ENCODE assay signal across 1 cellular context in the genomic region with DNA sequence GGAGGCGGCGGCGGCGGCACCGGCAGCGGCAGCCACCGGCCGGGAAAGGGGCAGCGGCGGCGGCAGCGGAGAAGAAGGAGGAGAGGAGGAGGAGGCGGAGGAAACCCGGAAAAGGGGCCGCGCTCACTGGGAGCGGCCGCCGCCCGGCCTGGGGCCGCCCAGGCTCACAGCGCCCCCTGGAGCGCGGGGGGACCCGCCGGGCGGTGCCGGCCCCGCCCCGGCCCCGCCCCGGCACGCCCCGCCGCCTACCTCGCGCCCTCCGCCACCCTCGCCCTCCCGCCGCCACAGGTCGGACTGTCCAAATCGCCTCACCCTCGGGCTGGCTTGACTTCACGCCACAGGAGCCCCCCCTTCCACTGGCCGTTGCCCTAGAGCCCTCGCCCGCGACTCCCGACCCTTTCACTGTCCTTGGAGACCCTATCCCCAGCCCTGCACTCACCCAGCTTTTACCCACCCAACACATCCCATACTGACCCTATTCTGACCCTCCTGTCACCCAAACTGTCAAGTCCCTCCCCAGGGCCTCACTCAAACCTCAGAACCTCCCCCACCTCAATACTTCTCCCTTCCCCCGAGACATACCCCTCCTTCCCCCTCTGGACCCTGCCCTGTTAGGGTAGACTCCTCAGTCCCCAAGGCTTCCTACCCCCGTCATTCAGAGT.
TF ChIP-seq lines count a peak whose summit lies in the region.

A gene (minus strand): TSS at position 85 of the 662 bp plus-strand sequence. CDS start 370 bp downstream, outside the sequence.

TF ChIP-seq in GM12878, 131 proteins besides CTCF, POLR2A, EP300 and RAD21 (continued from another document):
- TF ChIP-seq, protein P1, sequence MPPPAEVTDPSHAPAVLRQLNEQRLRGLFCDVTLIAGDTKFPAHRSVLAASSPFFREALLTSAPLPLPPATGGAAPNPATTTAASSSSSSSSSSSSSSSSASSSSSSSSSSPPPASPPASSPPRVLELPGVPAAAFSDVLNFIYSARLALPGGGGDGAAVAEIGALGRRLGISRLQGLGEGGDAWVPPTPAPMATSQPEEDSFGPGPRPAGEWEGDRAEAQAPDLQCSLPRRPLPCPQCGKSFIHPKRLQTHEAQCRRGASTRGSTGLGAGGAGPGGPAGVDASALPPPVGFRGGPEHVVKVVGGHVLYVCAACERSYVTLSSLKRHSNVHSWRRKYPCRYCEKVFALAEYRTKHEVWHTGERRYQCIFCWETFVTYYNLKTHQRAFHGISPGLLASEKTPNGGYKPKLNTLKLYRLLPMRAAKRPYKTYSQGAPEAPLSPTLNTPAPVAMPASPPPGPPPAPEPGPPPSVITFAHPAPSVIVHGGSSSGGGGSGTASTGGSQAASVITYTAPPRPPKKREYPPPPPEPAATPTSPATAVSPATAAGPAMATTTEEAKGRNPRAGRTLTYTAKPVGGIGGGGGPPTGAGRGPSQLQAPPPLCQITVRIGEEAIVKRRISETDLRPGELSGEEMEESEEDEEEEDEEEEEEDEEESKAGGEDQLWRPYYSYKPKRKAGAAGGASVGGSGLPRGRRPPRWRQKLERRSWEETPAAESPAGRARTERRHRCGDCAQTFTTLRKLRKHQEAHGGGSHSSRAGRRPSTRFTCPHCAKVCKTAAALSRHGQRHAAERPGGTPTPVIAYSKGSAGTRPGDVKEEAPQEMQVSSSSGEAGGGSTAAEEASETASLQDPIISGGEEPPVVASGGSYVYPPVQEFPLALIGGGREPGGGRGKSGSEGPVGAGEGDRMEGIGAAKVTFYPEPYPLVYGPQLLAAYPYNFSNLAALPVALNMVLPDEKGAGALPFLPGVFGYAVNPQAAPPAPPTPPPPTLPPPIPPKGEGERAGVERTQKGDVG (CRISPR knock-in tag; IDR thresholded peaks at IDR 0.05): no peak
- TF ChIP-seq, protein P2, sequence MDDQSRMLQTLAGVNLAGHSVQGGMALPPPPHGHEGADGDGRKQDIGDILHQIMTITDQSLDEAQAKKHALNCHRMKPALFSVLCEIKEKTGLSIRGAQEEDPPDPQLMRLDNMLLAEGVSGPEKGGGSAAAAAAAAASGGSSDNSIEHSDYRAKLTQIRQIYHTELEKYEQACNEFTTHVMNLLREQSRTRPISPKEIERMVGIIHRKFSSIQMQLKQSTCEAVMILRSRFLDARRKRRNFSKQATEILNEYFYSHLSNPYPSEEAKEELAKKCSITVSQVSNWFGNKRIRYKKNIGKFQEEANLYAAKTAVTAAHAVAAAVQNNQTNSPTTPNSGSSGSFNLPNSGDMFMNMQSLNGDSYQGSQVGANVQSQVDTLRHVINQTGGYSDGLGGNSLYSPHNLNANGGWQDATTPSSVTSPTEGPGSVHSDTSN (IDR thresholded peaks at IDR 0.05; ENCODE audit: insufficient replicate concordance, low read depth, low read length): no peak
- peak; percentile 96 for TF ChIP-seq HDGF (IDR thresholded peaks at IDR 0.05)
- TF ChIP-seq, protein P3, sequence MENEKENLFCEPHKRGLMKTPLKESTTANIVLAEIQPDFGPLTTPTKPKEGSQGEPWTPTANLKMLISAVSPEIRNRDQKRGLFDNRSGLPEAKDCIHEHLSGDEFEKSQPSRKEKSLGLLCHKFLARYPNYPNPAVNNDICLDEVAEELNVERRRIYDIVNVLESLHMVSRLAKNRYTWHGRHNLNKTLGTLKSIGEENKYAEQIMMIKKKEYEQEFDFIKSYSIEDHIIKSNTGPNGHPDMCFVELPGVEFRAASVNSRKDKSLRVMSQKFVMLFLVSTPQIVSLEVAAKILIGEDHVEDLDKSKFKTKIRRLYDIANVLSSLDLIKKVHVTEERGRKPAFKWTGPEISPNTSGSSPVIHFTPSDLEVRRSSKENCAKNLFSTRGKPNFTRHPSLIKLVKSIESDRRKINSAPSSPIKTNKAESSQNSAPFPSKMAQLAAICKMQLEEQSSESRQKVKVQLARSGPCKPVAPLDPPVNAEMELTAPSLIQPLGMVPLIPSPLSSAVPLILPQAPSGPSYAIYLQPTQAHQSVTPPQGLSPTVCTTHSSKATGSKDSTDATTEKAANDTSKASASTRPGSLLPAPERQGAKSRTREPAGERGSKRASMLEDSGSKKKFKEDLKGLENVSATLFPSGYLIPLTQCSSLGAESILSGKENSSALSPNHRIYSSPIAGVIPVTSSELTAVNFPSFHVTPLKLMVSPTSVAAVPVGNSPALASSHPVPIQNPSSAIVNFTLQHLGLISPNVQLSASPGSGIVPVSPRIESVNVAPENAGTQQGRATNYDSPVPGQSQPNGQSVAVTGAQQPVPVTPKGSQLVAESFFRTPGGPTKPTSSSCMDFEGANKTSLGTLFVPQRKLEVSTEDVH (IDR thresholded peaks at IDR 0.05; ENCODE audit: low read depth, partially characterized antibody): no peak
- TF ChIP-seq HCFC1 (IDR thresholded peaks at IDR 0.05; ENCODE audit: low read length): peak; percentile 48
- peak; percentile 56 for TF ChIP-seq SP1 (IDR thresholded peaks at IDR 0.05; ENCODE audit: low read depth, low read length)
- TF ChIP-seq, protein P4, sequence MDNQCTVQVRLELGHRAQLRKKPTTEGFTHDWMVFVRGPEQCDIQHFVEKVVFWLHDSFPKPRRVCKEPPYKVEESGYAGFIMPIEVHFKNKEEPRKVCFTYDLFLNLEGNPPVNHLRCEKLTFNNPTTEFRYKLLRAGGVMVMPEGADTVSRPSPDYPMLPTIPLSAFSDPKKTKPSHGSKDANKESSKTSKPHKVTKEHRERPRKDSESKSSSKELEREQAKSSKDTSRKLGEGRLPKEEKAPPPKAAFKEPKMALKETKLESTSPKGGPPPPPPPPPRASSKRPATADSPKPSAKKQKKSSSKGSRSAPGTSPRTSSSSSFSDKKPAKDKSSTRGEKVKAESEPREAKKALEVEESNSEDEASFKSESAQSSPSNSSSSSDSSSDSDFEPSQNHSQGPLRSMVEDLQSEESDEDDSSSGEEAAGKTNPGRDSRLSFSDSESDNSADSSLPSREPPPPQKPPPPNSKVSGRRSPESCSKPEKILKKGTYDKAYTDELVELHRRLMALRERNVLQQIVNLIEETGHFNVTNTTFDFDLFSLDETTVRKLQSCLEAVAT (IDR thresholded peaks at IDR 0.05): 0 out of 2 replicates have a peak, but pooled peaks have one; percentile 44
- no peak for TF ChIP-seq POLR2AphosphoS2 (IDR thresholded peaks at IDR 0.05; ENCODE audit: low read depth, low read length)
- no peak for TF ChIP-seq SUZ12 (IDR thresholded peaks at IDR 0.05; ENCODE audit: unreplicated experiment)
- TF ChIP-seq MTA2 (IDR thresholded peaks at IDR 0.05; ENCODE audit: low read depth): 0 out of 2 replicates have a peak, but pooled peaks have one; percentile 23
- peak; percentile 67 for TF ChIP-seq IKZF1 (conservative IDR thresholded peaks at IDR 0.05)
- peak; percentile 43; the same call in 1 of the 2 replicates for TF ChIP-seq TAF1 (IDR thresholded peaks at IDR 0.05; ENCODE audit: borderline replicate concordance, low read depth, low read length)
- TF ChIP-seq, protein P5, sequence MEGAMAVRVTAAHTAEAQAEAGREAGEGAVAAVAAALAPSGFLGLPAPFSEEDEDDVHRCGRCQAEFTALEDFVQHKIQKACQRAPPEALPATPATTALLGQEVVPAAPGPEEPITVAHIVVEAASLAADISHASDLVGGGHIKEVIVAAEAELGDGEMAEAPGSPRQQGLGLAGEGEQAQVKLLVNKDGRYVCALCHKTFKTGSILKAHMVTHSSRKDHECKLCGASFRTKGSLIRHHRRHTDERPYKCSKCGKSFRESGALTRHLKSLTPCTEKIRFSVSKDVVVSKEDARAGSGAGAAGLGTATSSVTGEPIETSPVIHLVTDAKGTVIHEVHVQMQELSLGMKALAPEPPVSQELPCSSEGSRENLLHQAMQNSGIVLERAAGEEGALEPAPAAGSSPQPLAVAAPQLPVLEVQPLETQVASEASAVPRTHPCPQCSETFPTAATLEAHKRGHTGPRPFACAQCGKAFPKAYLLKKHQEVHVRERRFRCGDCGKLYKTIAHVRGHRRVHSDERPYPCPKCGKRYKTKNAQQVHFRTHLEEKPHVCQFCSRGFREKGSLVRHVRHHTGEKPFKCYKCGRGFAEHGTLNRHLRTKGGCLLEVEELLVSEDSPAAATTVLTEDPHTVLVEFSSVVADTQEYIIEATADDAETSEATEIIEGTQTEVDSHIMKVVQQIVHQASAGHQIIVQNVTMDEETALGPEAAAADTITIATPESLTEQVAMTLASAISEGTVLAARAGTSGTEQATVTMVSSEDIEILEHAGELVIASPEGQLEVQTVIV (IDR thresholded peaks at IDR 0.05; ENCODE audit: borderline replicate concordance, partially characterized antibody): no peak
- TF ChIP-seq FOXM1 (IDR thresholded peaks at IDR 0.05; ENCODE audit: low read depth, low read length): no peak
- TF ChIP-seq TCF7 (IDR thresholded peaks at IDR 0.05; ENCODE audit: borderline replicate concordance): no peak
- TF ChIP-seq NBN (IDR thresholded peaks at IDR 0.05): peak; percentile 68; the same call in 1 of the 2 replicates
- TF ChIP-seq RAD51 (IDR thresholded peaks at IDR 0.05): no peak
- peak; percentile 37; the same call in 1 of the 2 replicates for TF ChIP-seq YY1 (IDR thresholded peaks at IDR 0.05; ENCODE audit: low read depth, low read length)
- TF ChIP-seq NR2F1 (conservative IDR thresholded peaks at IDR 0.05): peak; percentile 40; the same call in 1 of the 2 replicates
- 0 out of 2 replicates have a peak, but pooled peaks have one; percentile 31 for TF ChIP-seq GATAD2B (conservative IDR thresholded peaks at IDR 0.05; ENCODE audit: low read depth)
- TF ChIP-seq EGR1 (IDR thresholded peaks at IDR 0.05; ENCODE audit: borderline replicate concordance in 1 of 2, low read depth in 2 of 2, low read length in 2 of 2): peak in 1 of 2 experiments; percentile 91; a peak in 2 of 3 replicates
- no peak for TF ChIP-seq BRCA1 (IDR thresholded peaks at IDR 0.05; ENCODE audit: low read depth, low read length)
- TF ChIP-seq, protein P6, sequence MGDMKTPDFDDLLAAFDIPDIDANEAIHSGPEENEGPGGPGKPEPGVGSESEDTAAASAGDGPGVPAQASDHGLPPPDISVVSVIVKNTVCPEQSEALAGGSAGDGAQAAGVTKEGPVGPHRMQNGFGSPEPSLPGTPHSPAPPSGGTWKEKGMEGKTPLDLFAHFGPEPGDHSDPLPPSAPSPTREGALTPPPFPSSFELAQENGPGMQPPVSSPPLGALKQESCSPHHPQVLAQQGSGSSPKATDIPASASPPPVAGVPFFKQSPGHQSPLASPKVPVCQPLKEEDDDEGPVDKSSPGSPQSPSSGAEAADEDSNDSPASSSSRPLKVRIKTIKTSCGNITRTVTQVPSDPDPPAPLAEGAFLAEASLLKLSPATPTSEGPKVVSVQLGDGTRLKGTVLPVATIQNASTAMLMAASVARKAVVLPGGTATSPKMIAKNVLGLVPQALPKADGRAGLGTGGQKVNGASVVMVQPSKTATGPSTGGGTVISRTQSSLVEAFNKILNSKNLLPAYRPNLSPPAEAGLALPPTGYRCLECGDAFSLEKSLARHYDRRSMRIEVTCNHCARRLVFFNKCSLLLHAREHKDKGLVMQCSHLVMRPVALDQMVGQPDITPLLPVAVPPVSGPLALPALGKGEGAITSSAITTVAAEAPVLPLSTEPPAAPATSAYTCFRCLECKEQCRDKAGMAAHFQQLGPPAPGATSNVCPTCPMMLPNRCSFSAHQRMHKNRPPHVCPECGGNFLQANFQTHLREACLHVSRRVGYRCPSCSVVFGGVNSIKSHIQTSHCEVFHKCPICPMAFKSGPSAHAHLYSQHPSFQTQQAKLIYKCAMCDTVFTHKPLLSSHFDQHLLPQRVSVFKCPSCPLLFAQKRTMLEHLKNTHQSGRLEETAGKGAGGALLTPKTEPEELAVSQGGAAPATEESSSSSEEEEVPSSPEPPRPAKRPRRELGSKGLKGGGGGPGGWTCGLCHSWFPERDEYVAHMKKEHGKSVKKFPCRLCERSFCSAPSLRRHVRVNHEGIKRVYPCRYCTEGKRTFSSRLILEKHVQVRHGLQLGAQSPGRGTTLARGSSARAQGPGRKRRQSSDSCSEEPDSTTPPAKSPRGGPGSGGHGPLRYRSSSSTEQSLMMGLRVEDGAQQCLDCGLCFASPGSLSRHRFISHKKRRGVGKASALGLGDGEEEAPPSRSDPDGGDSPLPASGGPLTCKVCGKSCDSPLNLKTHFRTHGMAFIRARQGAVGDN (IDR thresholded peaks at IDR 0.05): no peak
- peak; percentile 45 for TF ChIP-seq SMAD1 (IDR thresholded peaks at IDR 0.05; ENCODE audit: low read depth, partially characterized antibody)
- peak; percentile 76 for TF ChIP-seq SMARCA5 (IDR thresholded peaks at IDR 0.05)
